1 cellular context compared by ENCODE assay signal in the genomic region with DNA sequence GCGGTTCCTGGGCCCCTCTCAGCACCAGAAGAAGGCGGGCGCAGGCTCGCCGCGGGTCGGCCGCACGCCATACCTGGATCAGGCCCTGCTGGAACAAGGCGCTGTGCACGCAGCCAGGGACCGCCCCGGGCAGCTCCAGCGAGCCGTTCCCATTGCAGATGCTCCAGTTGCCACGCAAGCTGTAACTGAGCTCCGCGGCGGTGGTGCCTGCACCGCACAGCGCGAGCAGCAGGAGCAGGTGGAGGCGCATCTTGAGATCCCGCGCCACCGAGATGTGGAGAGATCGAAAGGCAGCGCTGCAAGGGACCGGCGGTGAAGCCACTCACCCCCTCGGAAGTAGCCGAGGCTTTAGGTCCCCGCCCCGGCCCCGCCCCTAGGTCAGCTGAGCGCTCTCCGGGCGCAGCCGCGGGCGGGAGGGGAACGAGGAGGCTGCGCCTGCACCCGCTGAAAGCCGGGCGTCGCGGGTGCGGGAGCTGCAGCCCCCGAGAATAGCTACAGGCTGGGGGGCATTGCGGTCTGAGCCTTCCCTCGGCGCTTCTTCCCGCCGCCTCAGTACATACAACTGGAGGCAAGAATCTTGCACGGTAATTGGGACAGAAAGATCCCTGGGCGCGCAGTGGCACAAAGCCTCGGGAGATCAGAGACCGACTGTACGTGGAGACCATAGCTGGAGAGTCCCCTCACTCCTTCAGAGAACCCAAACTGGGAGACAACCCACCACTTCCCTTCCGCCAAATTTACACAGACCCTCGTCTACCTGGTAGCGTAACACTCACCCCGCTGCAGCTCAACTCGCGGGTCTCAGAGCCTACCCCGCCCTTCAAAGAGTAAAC.
A peak's percentile ranks its signal among the peaks of the same experiment; 100 is the strongest.
TF ChIP-seq lines count a peak whose summit lies in the region.

A gene (minus strand): TSS at position 324 of the 833 bp plus-strand sequence. CDS start 74 bp downstream, at position 250.

TF ChIP-seq in K562, 482 proteins besides CTCF, POLR2A, EP300 and RAD21 (continued from another document and continues in another):
- TF ChIP-seq, protein P1, sequence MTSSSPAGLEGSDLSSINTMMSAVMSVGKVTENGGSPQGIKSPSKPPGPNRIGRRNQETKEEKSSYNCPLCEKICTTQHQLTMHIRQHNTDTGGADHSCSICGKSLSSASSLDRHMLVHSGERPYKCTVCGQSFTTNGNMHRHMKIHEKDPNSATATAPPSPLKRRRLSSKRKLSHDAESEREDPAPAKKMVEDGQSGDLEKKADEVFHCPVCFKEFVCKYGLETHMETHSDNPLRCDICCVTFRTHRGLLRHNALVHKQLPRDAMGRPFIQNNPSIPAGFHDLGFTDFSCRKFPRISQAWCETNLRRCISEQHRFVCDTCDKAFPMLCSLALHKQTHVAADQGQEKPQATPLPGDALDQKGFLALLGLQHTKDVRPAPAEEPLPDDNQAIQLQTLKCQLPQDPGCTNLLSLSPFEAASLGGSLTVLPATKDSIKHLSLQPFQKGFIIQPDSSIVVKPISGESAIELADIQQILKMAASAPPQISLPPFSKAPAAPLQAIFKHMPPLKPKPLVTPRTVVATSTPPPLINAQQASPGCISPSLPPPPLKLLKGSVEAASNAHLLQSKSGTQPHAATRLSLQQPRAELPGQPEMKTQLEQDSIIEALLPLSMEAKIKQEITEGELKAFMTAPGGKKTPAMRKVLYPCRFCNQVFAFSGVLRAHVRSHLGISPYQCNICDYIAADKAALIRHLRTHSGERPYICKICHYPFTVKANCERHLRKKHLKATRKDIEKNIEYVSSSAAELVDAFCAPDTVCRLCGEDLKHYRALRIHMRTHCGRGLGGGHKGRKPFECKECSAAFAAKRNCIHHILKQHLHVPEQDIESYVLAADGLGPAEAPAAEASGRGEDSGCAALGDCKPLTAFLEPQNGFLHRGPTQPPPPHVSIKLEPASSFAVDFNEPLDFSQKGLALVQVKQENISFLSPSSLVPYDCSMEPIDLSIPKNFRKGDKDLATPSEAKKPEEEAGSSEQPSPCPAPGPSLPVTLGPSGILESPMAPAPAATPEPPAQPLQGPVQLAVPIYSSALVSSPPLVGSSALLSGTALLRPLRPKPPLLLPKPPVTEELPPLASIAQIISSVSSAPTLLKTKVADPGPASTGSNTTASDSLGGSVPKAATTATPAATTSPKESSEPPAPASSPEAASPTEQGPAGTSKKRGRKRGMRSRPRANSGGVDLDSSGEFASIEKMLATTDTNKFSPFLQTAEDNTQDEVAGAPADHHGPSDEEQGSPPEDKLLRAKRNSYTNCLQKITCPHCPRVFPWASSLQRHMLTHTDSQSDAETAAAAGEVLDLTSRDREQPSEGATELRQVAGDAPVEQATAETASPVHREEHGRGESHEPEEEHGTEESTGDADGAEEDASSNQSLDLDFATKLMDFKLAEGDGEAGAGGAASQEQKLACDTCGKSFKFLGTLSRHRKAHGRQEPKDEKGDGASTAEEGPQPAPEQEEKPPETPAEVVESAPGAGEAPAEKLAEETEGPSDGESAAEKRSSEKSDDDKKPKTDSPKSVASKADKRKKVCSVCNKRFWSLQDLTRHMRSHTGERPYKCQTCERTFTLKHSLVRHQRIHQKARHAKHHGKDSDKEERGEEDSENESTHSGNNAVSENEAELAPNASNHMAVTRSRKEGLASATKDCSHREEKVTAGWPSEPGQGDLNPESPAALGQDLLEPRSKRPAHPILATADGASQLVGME (CRISPR knock-in tag; IDR thresholded peaks at IDR 0.05): no peak
- TF ChIP-seq PRPF4 (IDR thresholded peaks at IDR 0.05; ENCODE audit: insufficient read depth, low read depth, low read length, poor library complexity, severe bottlenecking) (no peak), NBN (IDR thresholded peaks at IDR 0.05; ENCODE audit: low read depth) (peak; percentile 12; the same call in 1 of the 2 replicates), CREBBP (IDR thresholded peaks at IDR 0.05; ENCODE audit: low read depth, low read length) (no peak), HNRNPUL1 (IDR thresholded peaks at IDR 0.05; ENCODE audit: low read length) (no peak), MEF2D (tag; conservative IDR thresholded peaks at IDR 0.05; ENCODE audit: low read depth) (no peak), MTA1 (IDR thresholded peaks at IDR 0.05; ENCODE audit: borderline replicate concordance) (no peak), MCM3 (IDR thresholded peaks at IDR 0.05) (no peak), FOSL1 (tag; conservative IDR thresholded peaks at IDR 0.05) (0 out of 2 replicates have a peak, but pooled peaks have one; percentile 11), NCOA6 (IDR thresholded peaks at IDR 0.05) (no peak), RAD51 (IDR thresholded peaks at IDR 0.05; ENCODE audit: borderline replicate concordance, low read depth) (peak; percentile 62; the same call in 1 of the 2 replicates)
- TF ChIP-seq, protein P2, sequence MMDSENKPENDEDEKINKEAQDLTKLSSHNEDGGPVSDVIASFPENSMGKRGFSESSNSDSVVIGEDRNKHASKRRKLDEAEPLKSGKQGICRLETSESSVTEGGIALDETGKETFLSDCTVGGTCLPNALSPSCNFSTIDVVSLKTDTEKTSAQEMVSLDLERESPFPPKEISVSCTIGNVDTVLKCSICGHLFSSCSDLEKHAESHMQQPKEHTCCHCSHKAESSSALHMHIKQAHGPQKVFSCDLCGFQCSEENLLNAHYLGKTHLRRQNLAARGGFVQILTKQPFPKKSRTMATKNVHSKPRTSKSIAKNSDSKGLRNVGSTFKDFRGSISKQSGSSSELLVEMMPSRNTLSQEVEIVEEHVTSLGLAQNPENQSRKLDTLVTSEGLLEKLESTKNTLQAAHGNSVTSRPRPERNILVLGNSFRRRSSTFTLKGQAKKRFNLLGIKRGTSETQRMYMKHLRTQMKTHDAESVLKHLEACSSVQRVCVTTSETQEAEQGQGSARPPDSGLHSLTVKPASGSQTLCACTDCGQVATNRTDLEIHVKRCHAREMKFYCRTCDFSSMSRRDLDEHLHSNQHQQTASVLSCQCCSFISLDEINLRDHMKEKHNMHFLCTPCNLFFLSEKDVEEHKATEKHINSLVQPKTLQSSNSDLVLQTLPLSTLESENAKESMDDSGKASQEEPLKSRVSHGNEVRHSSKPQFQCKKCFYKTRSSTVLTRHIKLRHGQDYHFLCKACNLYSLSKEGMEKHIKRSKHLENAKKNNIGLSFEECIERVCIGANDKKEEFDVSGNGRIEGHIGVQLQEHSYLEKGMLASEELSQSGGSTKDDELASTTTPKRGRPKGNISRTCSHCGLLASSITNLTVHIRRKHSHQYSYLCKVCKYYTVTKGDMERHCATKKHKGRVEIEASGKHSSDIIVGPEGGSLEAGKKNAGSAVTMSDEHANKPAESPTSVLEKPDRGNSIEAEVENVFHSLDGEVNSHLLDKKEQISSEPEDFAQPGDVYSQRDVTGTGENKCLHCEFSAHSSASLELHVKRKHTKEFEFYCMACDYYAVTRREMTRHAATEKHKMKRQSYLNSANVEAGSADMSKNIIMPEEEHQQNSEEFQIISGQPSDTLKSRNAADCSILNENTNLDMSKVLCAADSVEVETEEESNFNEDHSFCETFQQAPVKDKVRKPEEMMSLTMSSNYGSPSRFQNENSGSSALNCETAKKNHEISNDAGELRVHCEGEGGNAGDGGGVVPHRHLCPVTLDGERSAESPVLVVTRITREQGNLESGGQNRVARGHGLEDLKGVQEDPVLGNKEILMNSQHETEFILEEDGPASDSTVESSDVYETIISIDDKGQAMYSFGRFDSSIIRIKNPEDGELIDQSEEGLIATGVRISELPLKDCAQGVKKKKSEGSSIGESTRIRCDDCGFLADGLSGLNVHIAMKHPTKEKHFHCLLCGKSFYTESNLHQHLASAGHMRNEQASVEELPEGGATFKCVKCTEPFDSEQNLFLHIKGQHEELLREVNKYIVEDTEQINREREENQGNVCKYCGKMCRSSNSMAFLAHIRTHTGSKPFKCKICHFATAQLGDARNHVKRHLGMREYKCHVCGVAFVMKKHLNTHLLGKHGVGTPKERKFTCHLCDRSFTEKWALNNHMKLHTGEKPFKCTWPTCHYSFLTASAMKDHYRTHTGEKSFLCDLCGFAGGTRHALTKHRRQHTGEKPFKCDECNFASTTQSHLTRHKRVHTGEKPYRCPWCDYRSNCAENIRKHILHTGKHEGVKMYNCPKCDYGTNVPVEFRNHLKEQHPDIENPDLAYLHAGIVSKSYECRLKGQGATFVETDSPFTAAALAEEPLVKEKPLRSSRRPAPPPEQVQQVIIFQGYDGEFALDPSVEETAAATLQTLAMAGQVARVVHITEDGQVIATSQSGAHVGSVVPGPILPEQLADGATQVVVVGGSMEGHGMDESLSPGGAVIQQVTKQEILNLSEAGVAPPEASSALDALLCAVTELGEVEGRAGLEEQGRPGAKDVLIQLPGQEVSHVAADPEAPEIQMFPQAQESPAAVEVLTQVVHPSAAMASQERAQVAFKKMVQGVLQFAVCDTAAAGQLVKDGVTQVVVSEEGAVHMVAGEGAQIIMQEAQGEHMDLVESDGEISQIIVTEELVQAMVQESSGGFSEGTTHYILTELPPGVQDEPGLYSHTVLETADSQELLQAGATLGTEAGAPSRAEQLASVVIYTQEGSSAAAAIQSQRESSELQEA (IDR thresholded peaks at IDR 0.05; ENCODE audit: low read depth): no peak
- TF ChIP-seq, protein P3, sequence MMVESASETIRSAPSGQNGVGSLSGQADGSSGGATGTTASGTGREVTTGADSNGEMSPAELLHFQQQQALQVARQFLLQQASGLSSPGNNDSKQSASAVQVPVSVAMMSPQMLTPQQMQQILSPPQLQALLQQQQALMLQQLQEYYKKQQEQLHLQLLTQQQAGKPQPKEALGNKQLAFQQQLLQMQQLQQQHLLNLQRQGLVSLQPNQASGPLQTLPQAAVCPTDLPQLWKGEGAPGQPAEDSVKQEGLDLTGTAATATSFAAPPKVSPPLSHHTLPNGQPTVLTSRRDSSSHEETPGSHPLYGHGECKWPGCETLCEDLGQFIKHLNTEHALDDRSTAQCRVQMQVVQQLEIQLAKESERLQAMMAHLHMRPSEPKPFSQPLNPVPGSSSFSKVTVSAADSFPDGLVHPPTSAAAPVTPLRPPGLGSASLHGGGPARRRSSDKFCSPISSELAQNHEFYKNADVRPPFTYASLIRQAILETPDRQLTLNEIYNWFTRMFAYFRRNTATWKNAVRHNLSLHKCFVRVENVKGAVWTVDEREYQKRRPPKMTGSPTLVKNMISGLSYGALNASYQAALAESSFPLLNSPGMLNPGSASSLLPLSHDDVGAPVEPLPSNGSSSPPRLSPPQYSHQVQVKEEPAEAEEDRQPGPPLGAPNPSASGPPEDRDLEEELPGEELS (CRISPR knock-in tag; IDR thresholded peaks at IDR 0.05; ENCODE audit: borderline replicate concordance): no peak; the same call in 1 of the 2 replicates
- TF ChIP-seq, protein P4, sequence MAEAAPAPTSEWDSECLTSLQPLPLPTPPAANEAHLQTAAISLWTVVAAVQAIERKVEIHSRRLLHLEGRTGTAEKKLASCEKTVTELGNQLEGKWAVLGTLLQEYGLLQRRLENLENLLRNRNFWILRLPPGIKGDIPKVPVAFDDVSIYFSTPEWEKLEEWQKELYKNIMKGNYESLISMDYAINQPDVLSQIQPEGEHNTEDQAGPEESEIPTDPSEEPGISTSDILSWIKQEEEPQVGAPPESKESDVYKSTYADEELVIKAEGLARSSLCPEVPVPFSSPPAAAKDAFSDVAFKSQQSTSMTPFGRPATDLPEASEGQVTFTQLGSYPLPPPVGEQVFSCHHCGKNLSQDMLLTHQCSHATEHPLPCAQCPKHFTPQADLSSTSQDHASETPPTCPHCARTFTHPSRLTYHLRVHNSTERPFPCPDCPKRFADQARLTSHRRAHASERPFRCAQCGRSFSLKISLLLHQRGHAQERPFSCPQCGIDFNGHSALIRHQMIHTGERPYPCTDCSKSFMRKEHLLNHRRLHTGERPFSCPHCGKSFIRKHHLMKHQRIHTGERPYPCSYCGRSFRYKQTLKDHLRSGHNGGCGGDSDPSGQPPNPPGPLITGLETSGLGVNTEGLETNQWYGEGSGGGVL (CRISPR knock-in tag; IDR thresholded peaks at IDR 0.05): no peak
